ENCODE assay signal across 9 cellular contexts in the genomic region with DNA sequence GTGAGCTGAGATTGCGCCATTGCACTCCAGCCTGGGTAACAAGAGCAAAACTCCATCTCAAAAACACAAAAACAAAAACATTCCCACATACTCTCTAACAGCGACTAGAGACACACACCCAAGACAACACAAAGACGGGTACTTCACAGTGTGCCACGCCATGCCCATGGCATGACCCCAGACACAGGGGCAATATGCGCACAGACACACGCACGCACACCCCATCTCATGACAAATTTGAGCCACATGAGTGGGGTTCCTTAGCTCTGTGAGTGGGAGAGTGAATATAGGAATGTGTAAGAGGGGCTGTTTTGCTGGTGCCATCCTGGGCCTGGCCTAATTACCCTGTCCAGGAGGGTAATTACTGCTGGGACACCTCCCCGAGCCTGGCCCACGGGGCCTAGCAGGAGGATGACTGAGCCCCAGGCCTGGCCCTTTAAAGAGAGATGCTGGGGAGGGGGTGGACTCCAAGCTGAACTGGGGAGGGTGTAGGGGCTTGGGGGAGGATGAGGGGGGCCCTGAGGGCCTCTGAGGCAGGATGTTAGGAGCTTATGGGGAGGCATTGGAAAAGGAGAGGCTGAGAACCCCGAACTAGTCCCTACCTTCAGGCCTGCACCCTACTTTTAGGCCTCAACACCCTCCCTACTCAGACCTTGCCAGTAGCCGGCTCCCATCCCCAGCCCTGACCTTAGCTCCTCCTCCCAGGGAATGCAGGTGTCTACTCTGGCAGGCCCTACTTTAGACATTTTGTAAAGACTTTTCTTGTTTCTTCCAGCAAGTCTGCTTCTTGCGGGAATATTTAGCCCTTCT. TPM values are rescaled to one million over a fixed set of nuclear protein-coding genes. Genes with fewer than 3 reads are reported as not detected.
DNase-seq lines count a peak whose midpoint lies in the region; ATAC-seq and TF ChIP-seq lines count a peak whose summit lies in the region.
"Had no signal": no experiment of that assay in that cellular context is flagged by ENCODE, and none has a peak within 500 bp of the region (broad histone marks: within the 10 kb centered on the region; RNA-seq: fewer than 3 reads in every experiment).

No MANE protein-coding gene starts in this region.

- H3K27ac ChIP-seq in fibroblast of lung (ENCODE audit: insufficient read depth, low read length): peak overlapping the region; percentile 68
- H3K27ac ChIP-seq in sigmoid colon: peak overlapping the region; percentile 96 to 99 (median 98)

- peaks cover 15% of the 10 kb centered on the region for H3K79me2 ChIP-seq in fibroblast of lung (ENCODE audit: control insufficient read depth, insufficient read depth, low read length)

- H3K9me3 Mint-ChIP-seq in activated B cell treated with CpG ODN at 0.5 μM for 24 hours: no peaks in the 10 kb centered on the region

- peaks cover 6% of the 10 kb centered on the region for H3K36me3 ChIP-seq in fibroblast of lung (ENCODE audit: control insufficient read depth, insufficient read depth, low read length)
- peaks cover 2 to 23% (median 6%) of the 10 kb centered on the region in 4 donors for H3K36me3 ChIP-seq in sigmoid colon

- H3K27ac Mint-ChIP-seq in activated B cell treated with CpG ODN at 0.5 μM for 24 hours: peak overlapping the region; percentile 72

- intact Hi-C loops in activated B cell treated with CpG ODN at 0.5 μM for 24 hours (cut with micrococcal nuclease): no loop called here
- intact Hi-C loops in sigmoid colon (cut with DNase I): loop anchor here (2.0 kb wide), 1 partner anchor 16 kb away; no protein-coding TSS in a partner anchor

- POLR2A ChIA-PET in activated B cell treated with CpG ODN at 0.5 μM for 24 hours (lab: Charles Lee): interaction anchor here (0.6 to 1.9 kb wide), 7 partner anchors 8 to 1316 kb away, joined by 3 to 7 read pairs (median 4); a partner anchor contains a TSS

- H3K4me3 ChIP-seq in fibroblast of lung (replicated peaks in 1 of 4; ENCODE audit: control extremely low read depth in 1 of 4, insufficient read depth in 1 of 4, low read depth in 3 of 4, low read length in 4 of 4) (peak overlapping the region; percentile 67 to 80 (median 73)), sigmoid colon (peak overlapping the region; percentile 55 to 85 (median 72))

- H3K27me3 ChIP-seq in fibroblast of lung (ENCODE audit: control insufficient read depth, insufficient read depth, low read length) (no peaks in the 10 kb centered on the region), sigmoid colon (no peaks in the 10 kb centered on the region)

- no peak overlapping the region for H2AFZ ChIP-seq in fibroblast of lung (ENCODE audit: low read length)

- ATAC-seq in activated B cell treated with CpG ODN at 0.5 μM for 24 hours (ENCODE audit: low read depth) (no peak), GM21723 (IDR thresholded peaks at IDR 0.05; ENCODE audit: unreplicated experiment) (no peak), GM19395 (IDR thresholded peaks at IDR 0.05; ENCODE audit: unreplicated experiment) (no peak)

- peaks cover 45% of the 10 kb centered on the region for H3K4me1 ChIP-seq in fibroblast of lung (ENCODE audit: control insufficient read depth, extremely low read depth, insufficient read depth, low read length)
- peaks cover 0 to 80% (median 67%) of the 10 kb centered on the region in 4 donors for H3K4me1 ChIP-seq in sigmoid colon

- no peak for TF ChIP-seq EP300 in sigmoid colon (IDR thresholded peaks at IDR 0.05)

- DNase-seq in ELR (ENCODE audit: low read depth): peak; percentile 43
- no peak for DNase-seq in activated B cell treated with CpG ODN at 0.5 μM for 24 hours
- no peak for DNase-seq in fibroblast of lung (ENCODE audit: low read depth in 2 of 2)
- peak; percentile 70 for DNase-seq in sigmoid colon
- no peak for DNase-seq in NCI-H1105 (lab: John Stamatoyannopoulos, UW)
- DNase-seq in NCI-H187 (lab: John Stamatoyannopoulos, UW): no peak
- DNase-seq: NCI-H1048 had no signal

- no peaks in the 10 kb centered on the region for H3K36me3 Mint-ChIP-seq in activated B cell treated with CpG ODN at 0.5 μM for 24 hours (ENCODE audit: low read depth)

- TF ChIP-seq POLR2A in sigmoid colon (IDR thresholded peaks at IDR 0.05): no peak

- peak overlapping the region; percentile 74 for H3K9ac ChIP-seq in fibroblast of lung (ENCODE audit: insufficient read depth, low read length)

- H3K9me3 ChIP-seq in fibroblast of lung (ENCODE audit: control insufficient read depth, insufficient read depth, low read depth, low read length) (no peaks in the 10 kb centered on the region), sigmoid colon (no peaks in the 10 kb centered on the region)

- H3K4me3 Mint-ChIP-seq in activated B cell treated with CpG ODN at 0.5 μM for 24 hours: peak overlapping the region; percentile 79

- 82 to 85% methylated on average over 12 of the region's 12 CpGs for WGBS in sigmoid colon, 2 donors

- H3K27me3 Mint-ChIP-seq in activated B cell treated with CpG ODN at 0.5 μM for 24 hours: peaks cover 4% of the 10 kb centered on the region

- no peaks in the 10 kb centered on the region for H4K20me1 ChIP-seq in fibroblast of lung (ENCODE audit: control insufficient read depth, extremely low read depth, insufficient read depth, low read length)

- TF ChIP-seq CTCF in activated B cell treated with CpG ODN at 0.5 μM for 24 hours (IDR thresholded peaks at IDR 0.05) (no peak), fibroblast of lung (conservative IDR thresholded peaks at IDR 0.05 in 1 of 2, IDR thresholded peaks at IDR 0.05 in 1 of 2; ENCODE audit: low read depth in 1 of 2, low read length in 2 of 2) (no peak), sigmoid colon (IDR thresholded peaks at IDR 0.05) (no peak)

- H3K4me1 Mint-ChIP-seq in activated B cell treated with CpG ODN at 0.5 μM for 24 hours: peaks cover 41% of the 10 kb centered on the region

- peak overlapping the region; percentile 89 for H3K4me2 ChIP-seq in fibroblast of lung (ENCODE audit: extremely low read depth, insufficient read depth, low read length)

- CTCF ChIA-PET in activated B cell treated with CpG ODN at 0.5 μM for 24 hours (lab: Charles Lee): interaction anchor here (0.8 to 1.4 kb wide), 2 partner anchors 15 to 19 kb away, joined by 3 read pairs; no protein-coding TSS in a partner anchor

RNA-seq across cellular contexts. Expression of a gene that starts 1.5 kb away (rescaled TPM):
- total RNA-seq in activated B cell treated with CpG ODN at 0.5 μM for 24 hours (25.0 and 25.3 TPM in 2 replicates), fibroblast of lung (37.3 and 39.0 TPM in 2 replicates), sigmoid colon (100 to 1,000 TPM in 2 of 4 donors, 10 to 100 TPM in 2; 79.6 to 268 (median 117) TPM)
- polyA plus RNA-seq in fibroblast of lung (40.4 and 47.2 TPM in 2 replicates), sigmoid colon (10 to 100 TPM in 1 of 3 donors, 1 to 10 TPM in 2; 3.9 to 34.0 (median 9.6) TPM)
- polyA plus RNA-seq in fibroblast of lung (2012): 65.8 and 68.7 TPM in 2 replicates
- 54.6 and 262 TPM in 2 replicates for polyA minus RNA-seq in fibroblast of lung (ENCODE audit: low replicate concordance)

RNA-seq across cellular contexts. Expression of a gene that starts 13.6 kb away (rescaled TPM):
- total RNA-seq in activated B cell treated with CpG ODN at 0.5 μM for 24 hours: 40.9 and 41.0 TPM in 2 replicates
- total RNA-seq in fibroblast of lung: 25.8 and 30.8 TPM in 2 replicates
- polyA plus RNA-seq in fibroblast of lung: 20.8 and 32.0 TPM in 2 replicates
- polyA plus RNA-seq in fibroblast of lung (2012): 57.6 and 89.2 TPM in 2 replicates
- 12.7 and 15.2 TPM in 2 replicates for polyA minus RNA-seq in fibroblast of lung (ENCODE audit: low replicate concordance)
- 10 to 100 TPM; 24.9 to 61.0 (median 58.5) TPM for total RNA-seq in sigmoid colon
- 10 to 100 TPM; 30.7 to 52.6 (median 36.6) TPM for polyA plus RNA-seq in sigmoid colon

RNA-seq across cellular contexts. Expression of a gene that starts 15.7 kb away (rescaled TPM):
- total RNA-seq in activated B cell treated with CpG ODN at 0.5 μM for 24 hours: 19.1 and 21.6 TPM in 2 replicates
- total RNA-seq in fibroblast of lung: 17.5 and 23.4 TPM in 2 replicates
- 18.2 and 18.3 TPM in 2 replicates for polyA plus RNA-seq in fibroblast of lung
- 30.6 and 41.2 TPM in 2 replicates for polyA plus RNA-seq in fibroblast of lung (2012)
- 43.9 and 64.2 TPM in 2 replicates for polyA minus RNA-seq in fibroblast of lung (ENCODE audit: low replicate concordance)
- total RNA-seq in sigmoid colon: 10 to 100 TPM; 61.2 to 96.7 (median 91.6) TPM
- 10 to 100 TPM; 34.0 to 63.3 (median 38.4) TPM for polyA plus RNA-seq in sigmoid colon

RNA-seq across cellular contexts. Expression of a gene that starts 19.2 kb away (rescaled TPM):
- total RNA-seq in activated B cell treated with CpG ODN at 0.5 μM for 24 hours (143 and 163 TPM in 2 replicates), fibroblast of lung (46.5 and 53.5 TPM in 2 replicates), sigmoid colon (100 to 1,000 TPM; 148 to 366 (median 194) TPM)
- polyA plus RNA-seq in fibroblast of lung (12.4 and 12.8 TPM in 2 replicates), sigmoid colon (10 to 100 TPM; 31.2 to 71.2 (median 71.2) TPM)
- polyA plus RNA-seq in fibroblast of lung (2012): 33.0 and 39.0 TPM in 2 replicates
- 23.5 and 35.6 TPM in 2 replicates for polyA minus RNA-seq in fibroblast of lung (ENCODE audit: low replicate concordance)

RNA-seq across cellular contexts. Expression of a gene that starts 31.8 kb away (rescaled TPM):
- 70.0 and 75.7 TPM in 2 replicates for total RNA-seq in activated B cell treated with CpG ODN at 0.5 μM for 24 hours
- total RNA-seq in fibroblast of lung: 73.2 and 84.6 TPM in 2 replicates
- polyA plus RNA-seq in fibroblast of lung: 58.2 and 62.3 TPM in 2 replicates
- polyA plus RNA-seq in fibroblast of lung (2012): 71.8 and 83.3 TPM in 2 replicates
- polyA minus RNA-seq in fibroblast of lung (ENCODE audit: low replicate concordance): 160 and 182 TPM in 2 replicates
- total RNA-seq in sigmoid colon: 100 to 1,000 TPM in 1 of 4 donors, 10 to 100 TPM in 3; 67.1 to 100 (median 77.7) TPM
- 10 to 100 TPM; 57.3 to 66.1 (median 61.7) TPM for polyA plus RNA-seq in sigmoid colon

Comparison
In these comparisons a context has a peak if more than half of its experiments do, and no peak if none do; other contexts are left out.
1. DNase-seq: peak in ELR (single experiment) and sigmoid colon (single experiment); none in activated B cell treated with CpG ODN at 0.5 μM for 24 hours (single experiment), fibroblast of lung (0 of 2), NCI-H1105 (single experiment) and NCI-H187 (0 of 2).